ENCODE assay signal across 12 cellular contexts in the genomic region with DNA sequence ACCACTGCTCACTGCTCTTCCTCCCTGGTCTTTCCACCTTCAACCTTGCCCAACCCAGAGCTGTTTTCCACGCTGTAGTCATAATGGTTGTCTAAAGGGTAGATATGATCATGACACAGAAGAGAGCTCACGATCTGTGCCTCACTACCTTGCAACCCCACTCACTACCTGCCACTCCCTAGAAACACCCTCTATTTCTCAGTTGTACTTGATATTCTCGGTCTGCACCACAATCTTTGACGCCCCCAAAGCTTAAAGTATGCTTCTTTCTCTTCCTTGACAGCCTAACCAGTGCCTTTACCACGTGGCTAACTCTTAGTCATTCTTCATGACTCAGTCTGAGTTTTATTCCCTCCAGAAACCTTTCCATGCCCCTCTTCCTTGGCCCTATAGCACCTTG. TPM values are rescaled to one million over a fixed set of nuclear protein-coding genes. Genes with fewer than 3 reads are reported as not detected.
DNase-seq lines count a peak whose midpoint lies in the region; ATAC-seq, FAIRE-seq and TF ChIP-seq lines count a peak whose summit lies in the region.
"Had no signal": no experiment of that assay in that cellular context is flagged by ENCODE, and none has a peak within 500 bp of the region (broad histone marks: within the 10 kb centered on the region; RNA-seq: fewer than 3 reads in every experiment).

No MANE protein-coding gene starts in this region.

- peaks cover 20% of the 10 kb centered on the region for H3K4me1 Mint-ChIP-seq in activated CD8-positive, alpha-beta memory T cell treated with anti-CD3 and anti-CD28 coated beads, Interleukin-2, amount 10 ng/mL, durations not matched to agents 7 days and 5 days
- H3K4me1 Mint-ChIP-seq in stimulated activated naive CD8-positive, alpha-beta T cell treated with anti-CD3 and anti-CD28 coated beads, Interleukin-15, amount 100 ng/mL, for 72 hours, result peaks cover 27% of the 10 kb centered on the region

- H3K4me1 ChIP-seq in foreskin keratinocyte, result no peaks in the 10 kb centered on the region
- peaks cover 0 to 3% (median 0%) of the 10 kb centered on the region in 3 donors for H3K4me1 ChIP-seq in pancreas

- no peak for ATAC-seq in activated CD8-positive, alpha-beta memory T cell treated with anti-CD3 and anti-CD28 coated beads, Interleukin-2, amount 10 ng/mL, durations not matched to agents 7 days and 5 days
- ATAC-seq in foreskin keratinocyte, result peak; percentile 67
- peak; percentile 62 for ATAC-seq in stimulated activated naive CD8-positive, alpha-beta T cell treated with anti-CD3 and anti-CD28 coated beads, Interleukin-15, amount 100 ng/mL, for 72 hours
- no peak for ATAC-seq in HG02840 (IDR thresholded peaks at IDR 0.05; ENCODE audit: low FRiP score, unreplicated experiment)
- ATAC-seq in pancreas, result no peak
- ATAC-seq: body of pancreas had no signal

- H3K4me3 Mint-ChIP-seq in activated CD8-positive, alpha-beta memory T cell treated with anti-CD3 and anti-CD28 coated beads, Interleukin-2, amount 10 ng/mL, durations not matched to agents 7 days and 5 days, result no peak overlapping the region
- H3K4me3 Mint-ChIP-seq in stimulated activated naive CD8-positive, alpha-beta T cell treated with anti-CD3 and anti-CD28 coated beads, Interleukin-15, amount 100 ng/mL, for 72 hours, result peak overlapping the region; percentile 3 to 9

- peaks cover 3% of the 10 kb centered on the region for H3K36me3 Mint-ChIP-seq in activated CD8-positive, alpha-beta memory T cell treated with anti-CD3 and anti-CD28 coated beads, Interleukin-2, amount 10 ng/mL, durations not matched to agents 7 days and 5 days

- H3K4me3 ChIP-seq in pancreas, result no peak overlapping the region
- H3K4me3 ChIP-seq: skin epidermis had no signal

- intact Hi-C loops in pancreas (cut with DNase I), result no loop called here

- DNase-seq in activated naive CD4-positive, alpha-beta T cell treated with Interleukin-2 at 50 U/mL for 16 hours, result peak; percentile 22
- DNase-seq in activated naive CD4-positive, alpha-beta T cell (lab: John Stamatoyannopoulos, UW), result no peak
- DNase-seq in activated CD8-positive, alpha-beta memory T cell treated with anti-CD3 and anti-CD28 coated beads, Interleukin-2, amount 10 ng/mL, durations not matched to agents 7 days and 5 days, result no peak
- DNase-seq in foreskin keratinocyte, result no peak
- peak; percentile 17 to 38 for DNase-seq in stimulated activated naive CD8-positive, alpha-beta T cell treated with anti-CD3 and anti-CD28 coated beads, Interleukin-15, amount 100 ng/mL, for 72 hours
- no peak for DNase-seq in dedifferentiated amniotic fluid mesenchymal stem cell (ENCODE audit: extremely low spot score)
- DNase-seq in pancreas, result no peak
- DNase-seq: body of pancreas, NCI-H2029 treated with DMSO at 0.1 percent for 48 hours, NCI-H774 had no signal

- FAIRE-seq in pancreas (lab: Jason Lieb, UNC), result no peak

- no peaks in the 10 kb centered on the region for H3K9me3 Mint-ChIP-seq in activated CD8-positive, alpha-beta memory T cell treated with anti-CD3 and anti-CD28 coated beads, Interleukin-2, amount 10 ng/mL, durations not matched to agents 7 days and 5 days (ENCODE audit: low read depth)
- peaks cover 0 to 8% of the 10 kb centered on the region in 2 donors for H3K9me3 Mint-ChIP-seq in stimulated activated naive CD8-positive, alpha-beta T cell treated with anti-CD3 and anti-CD28 coated beads, Interleukin-15, amount 100 ng/mL, for 72 hours

- H3K36me3 ChIP-seq in pancreas, result no peaks in the 10 kb centered on the region

- H3K27me3 ChIP-seq in foreskin keratinocyte (no peaks in the 10 kb centered on the region), pancreas (no peaks in the 10 kb centered on the region)
- H3K27me3 ChIP-seq: body of pancreas had no signal

- CTCF ChIA-PET in activated CD8-positive, alpha-beta memory T cell treated with anti-CD3 and anti-CD28 coated beads, Interleukin-2, amount 10 ng/mL, durations not matched to agents 7 days and 5 days (lab: Charles Lee), result interaction anchor here (1.4 kb wide), 1 partner anchor 64 kb away, joined by 5 read pairs; no protein-coding TSS in a partner anchor

- no peaks in the 10 kb centered on the region for H3K9me3 ChIP-seq in pancreas
- H3K9me3 ChIP-seq: body of pancreas had no signal

- peak overlapping the region; percentile 38 for H3K27ac Mint-ChIP-seq in activated CD8-positive, alpha-beta memory T cell treated with anti-CD3 and anti-CD28 coated beads, Interleukin-2, amount 10 ng/mL, durations not matched to agents 7 days and 5 days
- H3K27ac Mint-ChIP-seq in stimulated activated naive CD8-positive, alpha-beta T cell treated with anti-CD3 and anti-CD28 coated beads, Interleukin-15, amount 100 ng/mL, for 72 hours, result peak overlapping the region in 1 of 2 donors; percentile 9

- 88 to 90% methylated on average over 5 of the region's 5 CpGs for WGBS in pancreas, 2 donors

- H3K27me3 Mint-ChIP-seq in activated CD8-positive, alpha-beta memory T cell treated with anti-CD3 and anti-CD28 coated beads, Interleukin-2, amount 10 ng/mL, durations not matched to agents 7 days and 5 days, result peaks cover 23% of the 10 kb centered on the region
- H3K27me3 Mint-ChIP-seq in stimulated activated naive CD8-positive, alpha-beta T cell treated with anti-CD3 and anti-CD28 coated beads, Interleukin-15, amount 100 ng/mL, for 72 hours, result peaks cover 11% of the 10 kb centered on the region

- TF ChIP-seq CTCF in foreskin keratinocyte (conservative IDR thresholded peaks at IDR 0.05) (no peak), pancreas (IDR thresholded peaks at IDR 0.05) (no peak)

- H3K27ac ChIP-seq in foreskin keratinocyte (no peak overlapping the region), pancreas (no peak overlapping the region)
- H3K27ac ChIP-seq: skin epidermis had no signal

RNA-seq across cellular contexts. Expression of gene FGF14, which starts 9.0 kb away (rescaled TPM):
- not detected for total RNA-seq in activated CD8-positive, alpha-beta memory T cell treated with anti-CD3 and anti-CD28 coated beads, Interleukin-2, amount 10 ng/mL, durations not matched to agents 7 days and 5 days
- total RNA-seq in foreskin keratinocyte (not detected in 2 replicates), pancreas (1 to 10 TPM in 3 of 6 donors, under 1 TPM in 3; 0.42 to 1.4 (median 1.1) TPM)
- polyA plus RNA-seq in foreskin keratinocyte (not detected in 2 replicates), pancreas (1 to 10 TPM in 1 of 2 donors, under 1 TPM in 1; 0.46 to 2.4 TPM)

Comparison
In these comparisons a context has a peak if more than half of its experiments do, and no peak if none do; other contexts are left out.
1. DNase-seq: peak in activated naive CD4-positive, alpha-beta T cell treated with Interleukin-2 at 50 U/mL for 16 hours (single experiment) and stimulated activated naive CD8-positive, alpha-beta T cell treated with anti-CD3 and anti-CD28 coated beads, Interleukin-15, amount 100 ng/mL, for 72 hours (2 of 2); none in activated naive CD4-positive, alpha-beta T cell (0 of 4), activated CD8-positive, alpha-beta memory T cell treated with anti-CD3 and anti-CD28 coated beads, Interleukin-2, amount 10 ng/mL, durations not matched to agents 7 days and 5 days (single experiment), foreskin keratinocyte (0 of 2), dedifferentiated amniotic fluid mesenchymal stem cell (single experiment) and pancreas (0 of 6).
2. ATAC-seq: peak in foreskin keratinocyte (single experiment) and stimulated activated naive CD8-positive, alpha-beta T cell treated with anti-CD3 and anti-CD28 coated beads, Interleukin-15, amount 100 ng/mL, for 72 hours (single experiment); none in activated CD8-positive, alpha-beta memory T cell treated with anti-CD3 and anti-CD28 coated beads, Interleukin-2, amount 10 ng/mL, durations not matched to agents 7 days and 5 days (single experiment), HG02840 (single experiment) and pancreas (0 of 4).